8 cellular contexts compared by ENCODE assay signal in the genomic region with DNA sequence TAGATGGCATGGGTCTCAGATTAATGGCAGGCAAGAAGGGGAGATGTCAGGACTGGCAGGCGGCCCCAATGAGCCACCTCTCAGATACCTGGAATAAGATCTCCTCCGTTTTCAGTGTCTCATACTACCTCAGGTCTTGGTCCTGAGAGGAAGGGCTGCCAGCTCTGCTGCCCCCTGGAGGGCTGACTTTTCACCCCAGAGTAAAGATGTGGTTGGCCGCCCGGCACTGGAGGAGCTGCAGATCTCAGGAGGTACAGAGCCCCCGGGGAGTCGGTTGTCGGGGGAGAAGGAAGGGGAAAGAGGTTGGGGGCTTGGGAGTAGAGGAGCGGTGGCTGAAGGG. TPM values are rescaled to one million over a fixed set of nuclear protein-coding genes. Genes with fewer than 3 reads are reported as not detected.
A peak's percentile ranks its signal among the peaks of the same experiment; 100 is the strongest.
DNase-seq lines count a peak whose midpoint lies in the region; ATAC-seq, FAIRE-seq and TF ChIP-seq lines count a peak whose summit lies in the region.

No MANE protein-coding gene starts in this region.

- H3K9me3 ChIP-seq in IMR-90 (ENCODE audit: control insufficient read depth, insufficient read depth, low read length): peaks cover 3% of the 10 kb centered on the region
- no peaks in the 10 kb centered on the region for H3K9me3 ChIP-seq in naive thymus-derived CD4-positive, alpha-beta T cell (ENCODE audit: control insufficient read depth in 2 of 3, low read length in 3 of 3)

- TF ChIP-seq CTCF in IMR-90 (conservative IDR thresholded peaks at IDR 0.05; ENCODE audit: low read depth, low read length) (peak; percentile 66), WI38 (IDR thresholded peaks at IDR 0.05; ENCODE audit: low read depth, low read length) (peak; percentile 54; the same call in 1 of the 2 replicates), epithelial cell of esophagus (IDR thresholded peaks at IDR 0.05; ENCODE audit: insufficient read depth, low read depth, low read length, missing control alignments) (peak; percentile 57)

- no TSS peak for BruUV-seq in IMR-90 (replicated peaks; lab: Mats Ljungman, UMichigan)

- peaks cover 3% of the 10 kb centered on the region; the same call in 1 of the 2 replicates for H3K27me3 ChIP-seq in IMR-90 (ENCODE audit: control insufficient read depth, insufficient read depth, low read length)
- H3K27me3 ChIP-seq in naive thymus-derived CD4-positive, alpha-beta T cell (ENCODE audit: control insufficient read depth in 2 of 2, insufficient read depth in 2 of 2, low read length in 2 of 2): no peaks in the 10 kb centered on the region

- peaks cover 3 to 15% (median 12%) of the 10 kb centered on the region in 7 donors for H3K4me1 Mint-ChIP-seq in naive thymus-derived CD4-positive, alpha-beta T cell

- peak; percentile 92 for FAIRE-seq in urothelium cell line (lab: Jason Lieb, UNC)

- peak overlapping the region; percentile 53; the same call in 1 of the 2 replicates for H3K23ac ChIP-seq in IMR-90 (ENCODE audit: low read depth, low read length)

- H3K4ac ChIP-seq in IMR-90 (ENCODE audit: low read depth, low read length): peak overlapping the region; percentile 57

- H3K27me3 Mint-ChIP-seq in naive thymus-derived CD4-positive, alpha-beta T cell: peaks cover 46 to 61% (median 57%) of the 10 kb centered on the region in 5 donors

- no peak for TF ChIP-seq POLR2A in IMR-90 (IDR thresholded peaks at IDR 0.05; ENCODE audit: low read depth, low read length)

- dilution Hi-C loops in IMR-90 (cut with HindIII; ENCODE audit: low sequenced_read_pairs, unreplicated experiment): no loop called here

- 0 out of 2 replicates have a peak, but pooled peaks cover 12% of the 10 kb centered on the region for H3K9me1 ChIP-seq in IMR-90 (ENCODE audit: insufficient read depth, low read length)

- H3K4me3 Mint-ChIP-seq in naive thymus-derived CD4-positive, alpha-beta T cell: peak overlapping the region in 9 of 10 donors; percentile 18 to 83 (median 55)

- peak overlapping the region; percentile 80; the same call in 1 of the 2 replicates for H2AK5ac ChIP-seq in IMR-90 (ENCODE audit: low read depth, low read length)

- H2AFZ ChIP-seq in IMR-90 (replicated peaks; ENCODE audit: low read length, poor library complexity): peak overlapping the region; percentile 94

- peak overlapping the region; percentile 68 for H2BK120ac ChIP-seq in IMR-90 (ENCODE audit: low read depth, low read length)

- H3K27ac Mint-ChIP-seq in naive thymus-derived CD4-positive, alpha-beta T cell: no peak overlapping the region

- no peak overlapping the region for H2BK5ac ChIP-seq in IMR-90 (ENCODE audit: low read depth, low read length, poor library complexity, severe bottlenecking)

- H3K18ac ChIP-seq in IMR-90 (ENCODE audit: low read depth, low read length): no peak overlapping the region; the same call in 1 of the 2 replicates

- ATAC-seq in IMR-90 (ENCODE audit: low read depth) (peak; percentile 49), GM21717 (IDR thresholded peaks at IDR 0.05; ENCODE audit: unreplicated experiment) (no peak)
- ATAC-seq in naive thymus-derived CD4-positive, alpha-beta T cell: no peak
- no peak for ATAC-seq in activated CD4-positive, CD25-positive, alpha-beta regulatory T cell treated with anti-CD3 and anti-CD28 coated beads, Interleukin-2, amount 50 U/mL, for 24 hours

- in situ Hi-C loops in IMR-90 (cut with MboI; ENCODE audit: low sequenced_read_pairs): loop anchor here (10.0 kb wide), 1 partner anchor 156 kb away; no protein-coding TSS in a partner anchor

- H4K20me1 ChIP-seq in IMR-90 (ENCODE audit: insufficient read depth, low read length): 0 out of 2 replicates have a peak, but pooled peaks cover 8% of the 10 kb centered on the region

- H3K4me3 ChIP-seq in IMR-90 (ENCODE audit: insufficient read depth, low read depth, low read length) (peak overlapping the region; percentile 63; the same call in 1 of the 2 replicates), WI38 (ENCODE audit: low read depth, low read length) (peak overlapping the region; percentile 87), epithelial cell of esophagus (ENCODE audit: low read length) (no peak overlapping the region)
- no peak overlapping the region for H3K4me3 ChIP-seq in naive thymus-derived CD4-positive, alpha-beta T cell (ENCODE audit: low read length)

- H3K4me1 ChIP-seq in IMR-90 (ENCODE audit: control insufficient read depth, insufficient read depth, low read length): peaks cover 15% of the 10 kb centered on the region
- no peaks in the 10 kb centered on the region for H3K4me1 ChIP-seq in naive thymus-derived CD4-positive, alpha-beta T cell (ENCODE audit: control insufficient read depth in 2 of 2, insufficient read depth in 2 of 2, low read length in 2 of 2)

- H4K91ac ChIP-seq in IMR-90 (ENCODE audit: insufficient read depth, low read depth, low read length): peak overlapping the region; percentile 7; the same call in 1 of the 2 replicates

- CTCF ChIA-PET in IMR-90 (lab: Yijun Ruan, JAX): interaction anchor here (0.5 to 1.5 kb wide), 12 partner anchors 8 to 592 kb away, joined by 3 to 6 read pairs (median 4); no protein-coding TSS in a partner anchor
- CTCF ChIA-PET in naive thymus-derived CD4-positive, alpha-beta T cell (lab: Charles Lee): no interaction called here

- H3K14ac ChIP-seq in IMR-90 (replicated peaks; ENCODE audit: low read depth, low read length): 0 out of 2 replicates have a peak overlapping the region, but pooled peaks have one; percentile 48

- H4K5ac ChIP-seq in IMR-90 (ENCODE audit: low read depth, low read length): no peak overlapping the region

- H3K4me2 ChIP-seq in IMR-90 (ENCODE audit: low read depth, low read length): peak overlapping the region; percentile 95

- H3K9ac ChIP-seq in IMR-90 (ENCODE audit: low read depth, low read length): 0 out of 2 replicates have a peak overlapping the region, but pooled peaks have one; percentile 3

- WGBS in IMR-90 (ENCODE audit: extremely low coverage in 2 of 2, insufficient read length in 1 of 2), 2 experiments: no CpG with 5 or more reads among the region's 8 CpGs

- peaks cover 0 to 5% (median 0%) of the 10 kb centered on the region in 11 donors for H3K9me3 Mint-ChIP-seq in naive thymus-derived CD4-positive, alpha-beta T cell

- peak overlapping the region; percentile 42; the same call in 1 of the 2 replicates for H2BK20ac ChIP-seq in IMR-90 (ENCODE audit: low read depth, low read length)

- DNase-seq in DMS 273 treated with DMSO at 0.1 percent for 48 hours (lab: John Stamatoyannopoulos, UW) (peak; percentile 19), IMR-90 (peak; percentile 55), epithelial cell of esophagus (ENCODE audit: low read depth) (peak; percentile 70), urothelium cell line (ENCODE audit: low spot score) (peak; percentile 87)
- DNase-seq in naive thymus-derived CD4-positive, alpha-beta T cell: peak in 1 of 9 donors; percentile 31

- peak overlapping the region in 1 of 2 experiments; percentile 50; a peak in 1 of 4 replicates for H4K8ac ChIP-seq in IMR-90 (ENCODE audit: low read depth in 2 of 2, low read length in 2 of 2)

- no peak overlapping the region for H2AK9ac ChIP-seq in IMR-90 (replicated peaks; ENCODE audit: low read depth, low read length, poor library complexity)

- intact Hi-C loops in IMR-90 (cut with micrococcal nuclease): loop anchor here (1.0 to 10.0 kb wide), 5 partner anchors 58 to 344 kb away; a partner anchor contains a TSS
- intact Hi-C loops in naive thymus-derived CD4-positive, alpha-beta T cell (cut with micrococcal nuclease): loop anchor here (2.0 kb wide), 2 partner anchors 156 to 286 kb away; no protein-coding TSS in a partner anchor

- H3K56ac ChIP-seq in IMR-90 (ENCODE audit: extremely low read depth, insufficient read depth, low read length): no peak overlapping the region

- POLR2A ChIA-PET in IMR-90 (lab: Charles Lee; ENCODE audit: unreplicated experiment): no interaction called here
- POLR2A ChIA-PET in naive thymus-derived CD4-positive, alpha-beta T cell (lab: Charles Lee): no interaction called here

- H3K79me1 ChIP-seq in IMR-90 (ENCODE audit: low read depth in 1 of 2, low read length in 2 of 2): peaks cover 3 to 38% of the 10 kb centered on the region in 2 experiments

- H3K27ac ChIP-seq in IMR-90 (ENCODE audit: insufficient read depth, low read length): no peak overlapping the region
- H3K27ac ChIP-seq in naive thymus-derived CD4-positive, alpha-beta T cell (ENCODE audit: low read depth, low read length): no peak overlapping the region

- peak overlapping the region; percentile 61; the same call in 2 of the 3 replicates for H2BK15ac ChIP-seq in IMR-90 (ENCODE audit: low read depth, low read length)

- no peaks in the 10 kb centered on the region for H3K36me3 ChIP-seq in IMR-90 (ENCODE audit: control insufficient read depth, insufficient read depth, low read length)
- H3K36me3 ChIP-seq in naive thymus-derived CD4-positive, alpha-beta T cell (ENCODE audit: control insufficient read depth in 2 of 3, insufficient read depth in 3 of 3, low read length in 3 of 3): no peaks in the 10 kb centered on the region

- TF ChIP-seq RAD21 in IMR-90 (IDR thresholded peaks at IDR 0.05; ENCODE audit: low read length): peak; percentile 37

- H3K36me3 Mint-ChIP-seq in naive thymus-derived CD4-positive, alpha-beta T cell: no peaks in the 10 kb centered on the region

TF ChIP-seq in IMR-90, 13 proteins besides CTCF, POLR2A, EP300 and RAD21:
- TF ChIP-seq NFE2L2 (IDR thresholded peaks at IDR 0.05; ENCODE audit: low read depth, low read length) (no peak), CHD1 (IDR thresholded peaks at IDR 0.05; ENCODE audit: low read depth, low read length) (no peak), RCOR1 (IDR thresholded peaks at IDR 0.05; ENCODE audit: insufficient replicate concordance, low read length) (no peak), SMC3 (IDR thresholded peaks at IDR 0.05; ENCODE audit: low read depth, low read length) (peak; percentile 49)
- TF ChIP-seq, protein P1, sequence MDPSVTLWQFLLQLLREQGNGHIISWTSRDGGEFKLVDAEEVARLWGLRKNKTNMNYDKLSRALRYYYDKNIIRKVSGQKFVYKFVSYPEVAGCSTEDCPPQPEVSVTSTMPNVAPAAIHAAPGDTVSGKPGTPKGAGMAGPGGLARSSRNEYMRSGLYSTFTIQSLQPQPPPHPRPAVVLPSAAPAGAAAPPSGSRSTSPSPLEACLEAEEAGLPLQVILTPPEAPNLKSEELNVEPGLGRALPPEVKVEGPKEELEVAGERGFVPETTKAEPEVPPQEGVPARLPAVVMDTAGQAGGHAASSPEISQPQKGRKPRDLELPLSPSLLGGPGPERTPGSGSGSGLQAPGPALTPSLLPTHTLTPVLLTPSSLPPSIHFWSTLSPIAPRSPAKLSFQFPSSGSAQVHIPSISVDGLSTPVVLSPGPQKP (IDR thresholded peaks at IDR 0.05; ENCODE audit: borderline replicate concordance, low read depth, low read length): no peak

RNA-seq across cellular contexts. Expression of a gene that starts 0.6 kb away (rescaled TPM):
- 10.8 and 12.2 TPM in 2 replicates for total RNA-seq in IMR-90 (2012; rRNA removed)
- polyA plus RNA-seq in IMR-90 (2012; rRNA removed): 31.3 and 32.0 TPM in 2 replicates
- polyA plus RNA-seq in IMR-90 (2012; cell fraction: cytosol; rRNA removed): 19.3 and 25.7 TPM in 2 replicates
- 64.7 and 77.6 TPM in 2 replicates for polyA plus RNA-seq in IMR-90 (2012; cell fraction: nucleus; rRNA removed; ENCODE audit: low replicate concordance)
- total RNA-seq in naive thymus-derived CD4-positive, alpha-beta T cell: under 1 TPM in 1 of 5 experiments, not detected in 4; 0.88 TPM
- not detected for polyA plus RNA-seq in naive thymus-derived CD4-positive, alpha-beta T cell

Comparison
In these comparisons a context has a peak if more than half of its experiments do, and no peak if none do; other contexts are left out.
1. H3K4me3 ChIP-seq: peak in IMR-90 (single experiment) and WI38 (single experiment); none in epithelial cell of esophagus (single experiment) and naive thymus-derived CD4-positive, alpha-beta T cell (single experiment).
2. Peak in every context shown above with its lines, with median percentiles within 50 percentile points of each other: CTCF ChIP-seq.